Comparison of ENCODE assay signal across 2 cellular contexts in genomic region chr7:143264196-143264568, GRCh38. TPM values are rescaled to one million over a fixed set of nuclear protein-coding genes. Genes with fewer than 3 reads are reported as not detected.
DNase-seq lines count a peak whose midpoint lies in the region; TF ChIP-seq lines count a peak whose summit lies in the region.
"Not testable (repeated sequence)": the region's sequence is repeated elsewhere in the genome, so short reads cannot be mapped to it uniquely, and the experiment has no call there.

No MANE protein-coding gene starts in this region.

- H3K36me3 Mint-ChIP-seq in glutamatergic neuron (ENCODE audit: unreplicated experiment) = not testable (repeated sequence)

- H3K4me1 ChIP-seq in ES-I3 (ENCODE audit: insufficient read depth, low read length) = not testable (repeated sequence)

- H3K9ac ChIP-seq in ES-I3 (ENCODE audit: low read depth, low read length) = peak overlapping the region; percentile 87; the same call in 1 of the 2 replicates

- not testable (repeated sequence) for H3K27me3 Mint-ChIP-seq in glutamatergic neuron (ENCODE audit: unreplicated experiment)

- not testable (repeated sequence) for DNase-seq in glutamatergic neuron

- H3K4me3 Mint-ChIP-seq in glutamatergic neuron (ENCODE audit: unreplicated experiment) = peak overlapping the region; percentile 85

- H3K9me3 ChIP-seq in ES-I3 (ENCODE audit: control insufficient read depth, insufficient read depth, low read length) = not testable (repeated sequence)

- not testable (repeated sequence) for H3K9me3 Mint-ChIP-seq in glutamatergic neuron (ENCODE audit: unreplicated experiment)

- not testable (repeated sequence) for TF ChIP-seq CTCF in glutamatergic neuron (IDR thresholded peaks at IDR 0.05; ENCODE audit: partially characterized antibody, unreplicated experiment)

- not testable (repeated sequence) for H3K27ac Mint-ChIP-seq in glutamatergic neuron (ENCODE audit: unreplicated experiment)

- H3K4me1 Mint-ChIP-seq in glutamatergic neuron (ENCODE audit: low read depth, unreplicated experiment) = not testable (repeated sequence)

- H3K36me3 ChIP-seq in ES-I3 (ENCODE audit: insufficient read depth, low read length) = not testable (repeated sequence)

RNA-seq across cellular contexts. Expression of gene GSTK1, which starts 0.9 kb away (rescaled TPM):
- total RNA-seq in glutamatergic neuron (ENCODE audit: unreplicated experiment) = 48.6 TPM

RNA-seq across cellular contexts. Expression of gene TMEM139, which starts 20.6 kb away (rescaled TPM):
- not detected for total RNA-seq in glutamatergic neuron (ENCODE audit: unreplicated experiment)

RNA-seq across cellular contexts. Expression of gene CASP2, which starts 24.0 kb away (rescaled TPM):
- total RNA-seq in glutamatergic neuron (ENCODE audit: unreplicated experiment) = 59.2 TPM

RNA-seq across cellular contexts. Expression of gene TAS2R40, which starts 42.3 kb away (rescaled TPM):
- total RNA-seq in glutamatergic neuron (ENCODE audit: unreplicated experiment) = not detected

RNA-seq across cellular contexts. Expression of gene CLCN1, which starts 51.7 kb away (rescaled TPM):
- total RNA-seq in glutamatergic neuron (ENCODE audit: unreplicated experiment) = 0.56 TPM
